ENCODE assay signal across 1 cellular context in the genomic region with DNA sequence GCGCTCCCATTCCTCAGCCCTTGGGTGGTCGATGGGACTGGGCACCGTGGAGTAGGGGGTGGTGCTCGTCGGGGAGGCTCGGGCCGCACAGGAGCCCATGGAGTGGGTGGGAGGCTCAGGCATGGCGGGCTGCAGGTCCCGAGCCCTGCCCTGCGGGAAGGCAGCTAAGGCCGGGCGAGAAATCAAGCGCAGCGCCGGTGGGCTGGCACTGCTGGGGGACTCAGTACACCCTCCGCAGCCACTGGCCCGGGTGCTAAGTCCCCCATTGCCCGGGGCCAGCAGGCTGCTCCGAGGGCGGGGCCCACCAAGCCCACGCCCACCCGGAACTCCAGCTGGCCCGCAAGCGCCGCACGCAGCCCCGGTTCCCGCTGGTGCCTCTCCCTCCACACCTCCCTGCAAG. TPM values are rescaled to one million over a fixed set of nuclear protein-coding genes. Genes with fewer than 3 reads are reported as not detected.
"Had no signal": no experiment of that assay in that cellular context is flagged by ENCODE, and none has a peak within 500 bp of the region (broad histone marks: within the 10 kb centered on the region; RNA-seq: fewer than 3 reads in every experiment).

No MANE protein-coding gene starts in this region.

RNA-seq across cellular contexts. Expression of a gene that starts 20.0 kb away (rescaled TPM):
- total RNA-seq: H4 had no signal
